ENCODE assay signal across 8 cellular contexts in genomic region chr3:100401674-100402036, GRCh38. TPM values are rescaled to one million over a fixed set of nuclear protein-coding genes. Genes with fewer than 3 reads are reported as not detected.
DNase-seq lines count a peak whose midpoint lies in the region; ATAC-seq, FAIRE-seq and TF ChIP-seq lines count a peak whose summit lies in the region.

No MANE protein-coding gene starts in this region.

- H3K4me3 Mint-ChIP-seq in astrocyte (ENCODE audit: unreplicated experiment): peak overlapping the region; percentile 92
- peak overlapping the region; percentile 94 to 98 (median 96) for H3K4me3 Mint-ChIP-seq in immature natural killer cell

- H2AFZ ChIP-seq in astrocyte (ENCODE audit: low read depth, low read length): peak overlapping the region; percentile 86

- no peaks in the 10 kb centered on the region for H3K27me3 ChIP-seq in astrocyte (ENCODE audit: insufficient read depth, low read length)

- H4K20me1 ChIP-seq in astrocyte (ENCODE audit: insufficient read depth, low read length): peaks cover 31% of the 10 kb centered on the region

- H3K9me3 Mint-ChIP-seq in astrocyte (ENCODE audit: unreplicated experiment): no peaks in the 10 kb centered on the region
- no peaks in the 10 kb centered on the region for H3K9me3 Mint-ChIP-seq in immature natural killer cell

- H3K79me2 ChIP-seq in astrocyte (ENCODE audit: insufficient read depth, low read length): peaks cover 59% of the 10 kb centered on the region

- H3K4me2 ChIP-seq in astrocyte (ENCODE audit: low read length): peak overlapping the region; percentile 96

- H3K36me3 Mint-ChIP-seq in astrocyte (ENCODE audit: low read depth, unreplicated experiment) (no peaks in the 10 kb centered on the region), immature natural killer cell (no peaks in the 10 kb centered on the region)

- H3K36me3 ChIP-seq in SK-N-MC (ENCODE audit: insufficient read depth, low read length) (0 out of 2 replicates have a peak, but pooled peaks cover 3% of the 10 kb centered on the region), astrocyte (ENCODE audit: insufficient read depth, low read length) (no peaks in the 10 kb centered on the region)

- H3K9ac ChIP-seq in SK-N-MC (ENCODE audit: insufficient read length) (peak overlapping the region; percentile 77), astrocyte (ENCODE audit: low read length) (peak overlapping the region; percentile 94)

- DNase-seq in AG20443 (ENCODE audit: low spot score) (peak; percentile 39), SK-N-MC (ENCODE audit: low read depth, low spot score) (peak; percentile 48), astrocyte (ENCODE audit: low read depth) (peak; percentile 55), immature natural killer cell (no peak), UCSD-AML1 (lab: John Stamatoyannopoulos, UW; ENCODE audit: unreplicated experiment) (no peak)
- DNase-seq in stimulated activated CD4-positive, alpha-beta T cell treated with anti-CD3 and anti-CD28 coated beads, Interleukin-15, amount 100 ng/mL, for 1 hour (ENCODE audit: low read depth in 1 of 2, low spot score in 1 of 2): peak; percentile 6 to 24

- peak overlapping the region; percentile 92 for H3K27ac ChIP-seq in SK-N-MC
- peak overlapping the region; percentile 95 for H3K27ac ChIP-seq in astrocyte (ENCODE audit: low read depth, low read length)

- ATAC-seq in GM18873 (IDR thresholded peaks at IDR 0.05; ENCODE audit: low FRiP score, unreplicated experiment): peak; percentile 16
- peak; percentile 13 for ATAC-seq in HG03159 (IDR thresholded peaks at IDR 0.05; ENCODE audit: unreplicated experiment)

- H3K4me3 ChIP-seq in SK-N-MC: peak overlapping the region; percentile 83
- peak overlapping the region; percentile 82 for H3K4me3 ChIP-seq in astrocyte (ENCODE audit: insufficient read depth, low read depth, low read length)

- TF ChIP-seq CTCF in astrocyte (IDR thresholded peaks at IDR 0.05; ENCODE audit: insufficient read depth, low read depth, low read length): no peak

- H3K4me1 Mint-ChIP-seq in astrocyte (ENCODE audit: low read depth, unreplicated experiment): peaks cover 12% of the 10 kb centered on the region
- H3K4me1 Mint-ChIP-seq in immature natural killer cell: peaks cover 36 to 64% of the 10 kb centered on the region in 2 donors

- H3K27me3 Mint-ChIP-seq in astrocyte (ENCODE audit: low read depth, unreplicated experiment) (no peaks in the 10 kb centered on the region), immature natural killer cell (ENCODE audit: low read depth in 3 of 3) (peaks cover 0 to 7% (median 6%) of the 10 kb centered on the region in 3 donors)

- H3K9me3 ChIP-seq in SK-N-MC (ENCODE audit: low read depth, low read length) (no peaks in the 10 kb centered on the region), astrocyte (ENCODE audit: insufficient read depth, low read depth, low read length) (no peaks in the 10 kb centered on the region)

- H3K27ac Mint-ChIP-seq in astrocyte (ENCODE audit: unreplicated experiment) (peak overlapping the region; percentile 99), immature natural killer cell (peak overlapping the region; percentile 81 to 95 (median 91))

- no peak for FAIRE-seq in astrocyte (lab: Jason Lieb, UNC)

- H3K4me1 ChIP-seq in astrocyte (ENCODE audit: insufficient read depth, low read length): peaks cover 11% of the 10 kb centered on the region

RNA-seq across cellular contexts. Expression of gene LNP1, which starts 0.3 kb away (rescaled TPM):
- total RNA-seq in astrocyte: 2.5 and 2.6 TPM in 2 replicates
- polyA plus RNA-seq in immature natural killer cell: 1 to 10 TPM in 1 of 3 donors, under 1 TPM in 2; 0.47 to 1.7 (median 0.93) TPM

RNA-seq across cellular contexts. Expression of gene TOMM70, which starts 0.8 kb away (rescaled TPM):
- 47.9 and 48.9 TPM in 2 replicates for total RNA-seq in astrocyte
- polyA plus RNA-seq in immature natural killer cell: 10 to 100 TPM; 10.0 to 15.4 (median 11.2) TPM

Comparison
In these comparisons a context has a peak if more than half of its experiments do, and no peak if none do; other contexts are left out.
1. DNase-seq: peak in AG20443 (single experiment), SK-N-MC (single experiment), astrocyte (single experiment) and stimulated activated CD4-positive, alpha-beta T cell treated with anti-CD3 and anti-CD28 coated beads, Interleukin-15, amount 100 ng/mL, for 1 hour (2 of 2); none in immature natural killer cell (0 of 3) and UCSD-AML1 (single experiment).